Comparison of ENCODE assay signal across 13 cellular contexts in the genomic region with DNA sequence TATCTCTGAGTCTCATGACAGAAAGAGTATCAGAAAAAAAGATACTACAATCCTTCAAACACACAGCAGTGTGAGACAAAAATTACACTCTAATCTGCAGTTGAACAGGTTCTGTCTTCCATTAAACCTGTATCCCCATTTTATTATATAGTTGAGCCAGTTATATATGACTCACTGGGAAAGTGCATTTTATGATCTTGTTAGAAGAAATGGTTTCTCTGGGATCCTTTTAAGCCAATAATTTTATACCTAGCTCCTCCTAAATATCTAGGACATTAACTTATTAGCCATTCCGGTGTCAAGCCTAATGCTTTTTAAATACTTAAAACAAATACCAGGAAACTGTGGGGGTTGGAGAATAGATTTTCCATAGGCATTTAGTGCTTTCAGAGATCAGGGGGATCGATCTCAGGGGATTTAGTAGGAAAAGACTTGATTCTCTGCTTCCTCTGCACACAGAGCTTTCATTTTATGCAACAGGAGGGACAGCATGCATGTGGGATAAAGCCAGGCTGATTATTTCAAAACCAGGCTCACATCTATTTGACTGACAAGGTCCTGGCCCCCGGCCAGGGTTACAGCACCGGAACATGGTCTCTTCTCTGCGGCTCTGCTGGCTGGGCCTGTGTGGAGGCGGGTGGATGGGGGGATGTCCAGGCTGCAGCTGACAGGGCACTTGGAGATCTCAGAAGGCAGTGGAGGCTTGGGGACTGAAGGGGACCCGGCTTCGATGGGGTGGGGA.
DNase-seq lines count a peak whose midpoint lies in the region; ATAC-seq and TF ChIP-seq lines count a peak whose summit lies in the region.
"Had no signal": no experiment of that assay in that cellular context is flagged by ENCODE, and none has a peak within 500 bp of the region (broad histone marks: within the 10 kb centered on the region; RNA-seq: fewer than 3 reads in every experiment).

No MANE protein-coding gene starts in this region.

- DNase-seq in Right ventricle myocardium inferior (ENCODE audit: missing footprints) (peak; percentile 92), right atrium auricular region (ENCODE audit: low spot score) (no peak), WERI-Rb-1 (peak; percentile 77), iPS-NIHi11 (ENCODE audit: low spot score) (peak; percentile 26), upper lobe of right lung (peak; percentile 70)
- DNase-seq in stimulated activated naive CD4-positive, alpha-beta T cell treated with Interleukin-2 at 50 U/mL for 16 hours (lab: John Stamatoyannopoulos, UW) = no peak
- DNase-seq in activated T-helper 1 cell treated with anti-CD3 and anti-CD28 coated beads, Interleukin-12 subunit alpha, Interleukin-12 subunit beta, Interleukin-2, Interleukin-4 antibody, amounts not matched to agents 30 ng/mL and 10 ng/mL and 1 ng/mL, durations not matched to agents 14 hours and 24 hours and 36 hours (ENCODE audit: low spot score) = no peak
- DNase-seq: activated CD8-positive, alpha-beta T cell treated with anti-CD3 and anti-CD28 coated beads, Interleukin-2, amount 10 ng/mL, durations not matched to agents 7 days and 5 days; activated naive CD8-positive, alpha-beta T cell treated with anti-CD3 and anti-CD28 coated beads, Interleukin-2, amount 50 U/mL, for 24 hours; naive B cell; stimulated activated naive CD8-positive, alpha-beta T cell treated with anti-CD3 and anti-CD28 coated beads, Interleukin-15, amount 100 ng/mL, for 72 hours had no signal

- intact Hi-C loops in Right ventricle myocardium inferior (cut with DNase I) = loop anchor here (5.0 to 10.0 kb wide), 3 partner anchors 45 to 182 kb away; no protein-coding TSS in a partner anchor
- intact Hi-C loops in upper lobe of right lung (cut with DNase I) = no loop called here
- intact Hi-C loops in activated T-helper 1 cell treated with anti-CD3 and anti-CD28 coated beads, Interleukin-12 subunit alpha, Interleukin-12 subunit beta, Interleukin-2, Interleukin-4 antibody, amounts not matched to agents 30 ng/mL and 10 ng/mL and 1 ng/mL, durations not matched to agents 14 hours and 24 hours and 36 hours (cut with micrococcal nuclease) = no loop called here

- peaks cover 2% of the 10 kb centered on the region for H3K36me3 Mint-ChIP-seq in activated T-helper 1 cell treated with anti-CD3 and anti-CD28 coated beads, Interleukin-12 subunit alpha, Interleukin-12 subunit beta, Interleukin-2, Interleukin-4 antibody, amounts not matched to agents 30 ng/mL and 10 ng/mL and 1 ng/mL, durations not matched to agents 14 hours and 24 hours and 36 hours (ENCODE audit: low read depth)

- H3K9me3 ChIP-seq in right atrium auricular region (peaks cover 0 to 3% of the 10 kb centered on the region in 2 donors), WERI-Rb-1 (ENCODE audit: severe bottlenecking) (peaks cover 5% of the 10 kb centered on the region), upper lobe of right lung (no peaks in the 10 kb centered on the region)

- ATAC-seq in Right ventricle myocardium inferior (peak; percentile 86), upper lobe of right lung (peak; percentile 55), HG03139 (IDR thresholded peaks at IDR 0.05; ENCODE audit: unreplicated experiment) (no peak)
- ATAC-seq: activated CD8-positive, alpha-beta T cell treated with anti-CD3 and anti-CD28 coated beads, Interleukin-2, amount 10 ng/mL, durations not matched to agents 7 days and 5 days; activated naive CD8-positive, alpha-beta T cell treated with anti-CD3 and anti-CD28 coated beads, Interleukin-2, amount 50 U/mL, for 24 hours; HCT116; stimulated activated naive CD8-positive, alpha-beta T cell treated with anti-CD3 and anti-CD28 coated beads, Interleukin-15, amount 100 ng/mL, for 72 hours had no signal

- H3K27me3 ChIP-seq in right atrium auricular region = no peaks in the 10 kb centered on the region
- peaks cover 64% of the 10 kb centered on the region for H3K27me3 ChIP-seq in WERI-Rb-1 (ENCODE audit: insufficient read depth, low read depth, severe bottlenecking)
- no peaks in the 10 kb centered on the region for H3K27me3 ChIP-seq in upper lobe of right lung

- no peak overlapping the region for H3K4me3 ChIP-seq in right atrium auricular region
- no peak overlapping the region for H3K4me3 ChIP-seq in WERI-Rb-1 (ENCODE audit: low read depth, low read length)
- no peak overlapping the region for H3K4me3 ChIP-seq in upper lobe of right lung

- no peaks in the 10 kb centered on the region for H3K4me1 Mint-ChIP-seq in activated T-helper 1 cell treated with anti-CD3 and anti-CD28 coated beads, Interleukin-12 subunit alpha, Interleukin-12 subunit beta, Interleukin-2, Interleukin-4 antibody, amounts not matched to agents 30 ng/mL and 10 ng/mL and 1 ng/mL, durations not matched to agents 14 hours and 24 hours and 36 hours (ENCODE audit: low read depth)
- H3K4me1 Mint-ChIP-seq: activated naive CD8-positive, alpha-beta T cell treated with anti-CD3 and anti-CD28 coated beads, Interleukin-2, amount 50 U/mL, for 24 hours had no signal

- H3K27me3 Mint-ChIP-seq in activated T-helper 1 cell treated with anti-CD3 and anti-CD28 coated beads, Interleukin-12 subunit alpha, Interleukin-12 subunit beta, Interleukin-2, Interleukin-4 antibody, amounts not matched to agents 30 ng/mL and 10 ng/mL and 1 ng/mL, durations not matched to agents 14 hours and 24 hours and 36 hours (ENCODE audit: insufficient read depth) = peaks cover 2% of the 10 kb centered on the region
- H3K27me3 Mint-ChIP-seq: activated naive CD8-positive, alpha-beta T cell treated with anti-CD3 and anti-CD28 coated beads, Interleukin-2, amount 50 U/mL, for 24 hours; naive B cell; stimulated activated naive CD8-positive, alpha-beta T cell treated with anti-CD3 and anti-CD28 coated beads, Interleukin-15, amount 100 ng/mL, for 72 hours had no signal

- no peak overlapping the region for H3K27ac Mint-ChIP-seq in activated T-helper 1 cell treated with anti-CD3 and anti-CD28 coated beads, Interleukin-12 subunit alpha, Interleukin-12 subunit beta, Interleukin-2, Interleukin-4 antibody, amounts not matched to agents 30 ng/mL and 10 ng/mL and 1 ng/mL, durations not matched to agents 14 hours and 24 hours and 36 hours
- H3K27ac Mint-ChIP-seq: activated CD8-positive, alpha-beta T cell treated with anti-CD3 and anti-CD28 coated beads, Interleukin-2, amount 10 ng/mL, durations not matched to agents 7 days and 5 days; activated naive CD8-positive, alpha-beta T cell treated with anti-CD3 and anti-CD28 coated beads, Interleukin-2, amount 50 U/mL, for 24 hours had no signal

- TF ChIP-seq CTCF in right atrium auricular region (IDR thresholded peaks at IDR 0.05) (no peak), WERI-Rb-1 (IDR thresholded peaks at IDR 0.05; ENCODE audit: low read depth, low read length) (no peak), upper lobe of right lung (IDR thresholded peaks at IDR 0.05) (no peak)

- H3K36me3 ChIP-seq in right atrium auricular region (no peaks in the 10 kb centered on the region), WERI-Rb-1 (no peaks in the 10 kb centered on the region), upper lobe of right lung (no peaks in the 10 kb centered on the region)

- H3K27ac ChIP-seq in right atrium auricular region (no peak overlapping the region), WERI-Rb-1 (no peak overlapping the region), upper lobe of right lung (no peak overlapping the region)

- no peak overlapping the region for H3K4me3 Mint-ChIP-seq in activated T-helper 1 cell treated with anti-CD3 and anti-CD28 coated beads, Interleukin-12 subunit alpha, Interleukin-12 subunit beta, Interleukin-2, Interleukin-4 antibody, amounts not matched to agents 30 ng/mL and 10 ng/mL and 1 ng/mL, durations not matched to agents 14 hours and 24 hours and 36 hours
- H3K4me3 Mint-ChIP-seq: activated CD8-positive, alpha-beta T cell treated with anti-CD3 and anti-CD28 coated beads, Interleukin-2, amount 10 ng/mL, durations not matched to agents 7 days and 5 days; activated naive CD8-positive, alpha-beta T cell treated with anti-CD3 and anti-CD28 coated beads, Interleukin-2, amount 50 U/mL, for 24 hours; naive B cell; stimulated activated naive CD8-positive, alpha-beta T cell treated with anti-CD3 and anti-CD28 coated beads, Interleukin-15, amount 100 ng/mL, for 72 hours had no signal

- H3K9me3 Mint-ChIP-seq in activated T-helper 1 cell treated with anti-CD3 and anti-CD28 coated beads, Interleukin-12 subunit alpha, Interleukin-12 subunit beta, Interleukin-2, Interleukin-4 antibody, amounts not matched to agents 30 ng/mL and 10 ng/mL and 1 ng/mL, durations not matched to agents 14 hours and 24 hours and 36 hours = peaks cover 3% of the 10 kb centered on the region
- H3K9me3 Mint-ChIP-seq: activated naive CD8-positive, alpha-beta T cell treated with anti-CD3 and anti-CD28 coated beads, Interleukin-2, amount 50 U/mL, for 24 hours; stimulated activated naive CD8-positive, alpha-beta T cell treated with anti-CD3 and anti-CD28 coated beads, Interleukin-15, amount 100 ng/mL, for 72 hours had no signal

- peaks cover 0 to 37% of the 10 kb centered on the region in 2 donors for H3K4me1 ChIP-seq in right atrium auricular region
- peaks cover 18% of the 10 kb centered on the region for H3K4me1 ChIP-seq in upper lobe of right lung

Comparison
In these comparisons a context has a peak if more than half of its experiments do, and no peak if none do; other contexts are left out.
1. DNase-seq: peak in Right ventricle myocardium inferior (single experiment), WERI-Rb-1 (single experiment), iPS-NIHi11 (single experiment) and upper lobe of right lung (single experiment); none in right atrium auricular region (single experiment), stimulated activated naive CD4-positive, alpha-beta T cell treated with Interleukin-2 at 50 U/mL for 16 hours (single experiment) and activated T-helper 1 cell treated with anti-CD3 and anti-CD28 coated beads, Interleukin-12 subunit alpha, Interleukin-12 subunit beta, Interleukin-2, Interleukin-4 antibody, amounts not matched to agents 30 ng/mL and 10 ng/mL and 1 ng/mL, durations not matched to agents 14 hours and 24 hours and 36 hours (single experiment).